11 cellular contexts compared by ENCODE assay signal in genomic region chr2:12948963-12949353, GRCh38.
DNase-seq lines count a peak whose midpoint lies in the region; ATAC-seq and TF ChIP-seq lines count a peak whose summit lies in the region.
"Had no signal": no experiment of that assay in that cellular context is flagged by ENCODE, and none has a peak within 500 bp of the region (broad histone marks: within the 10 kb centered on the region; RNA-seq: fewer than 3 reads in every experiment).

No MANE protein-coding gene starts in this region.

- intact Hi-C loops in activated B cell treated with CpG ODN at 0.5 μM for 24 hours (cut with micrococcal nuclease) = no loop called here

- no peaks in the 10 kb centered on the region for H3K79me2 ChIP-seq in DND-41 (ENCODE audit: insufficient read depth, low read length)

- no peaks in the 10 kb centered on the region for H3K36me3 ChIP-seq in DND-41 (ENCODE audit: insufficient read depth, low read length)

- DNase-seq in DND-41 = no peak
- DNase-seq in activated B cell treated with CpG ODN at 0.5 μM for 24 hours = no peak
- no peak for DNase-seq in mesenteric fat pad (ENCODE audit: low spot score)
- no peak for DNase-seq in caudate nucleus (lab: John Stamatoyannopoulos, UW)
- no peak for DNase-seq in MV-4-11 (lab: John Stamatoyannopoulos, UW)
- no peak for DNase-seq in cerebellar cortex (ENCODE audit: low spot score)
- DNase-seq: C1 segment of cervical spinal cord had no signal

- H3K27ac ChIP-seq in DND-41 (ENCODE audit: low read length) = peak overlapping the region; percentile 49
- H3K27ac ChIP-seq in caudate nucleus (ENCODE audit: low read depth, low read length) = no peak overlapping the region
- H3K27ac ChIP-seq: epithelial cell of prostate had no signal

- H3K4me3 Mint-ChIP-seq in activated B cell treated with CpG ODN at 0.5 μM for 24 hours = no peak overlapping the region
- H3K4me3 Mint-ChIP-seq: neural crest cell had no signal

- ATAC-seq in DND-41 (ENCODE audit: insufficient read depth, low read depth) (peak; percentile 43), GM18909 (IDR thresholded peaks at IDR 0.05; ENCODE audit: poor library complexity, unreplicated experiment) (peak; percentile 72), HG02938 (IDR thresholded peaks at IDR 0.05; ENCODE audit: unreplicated experiment) (peak; percentile 88), activated B cell treated with CpG ODN at 0.5 μM for 24 hours (ENCODE audit: low read depth) (peak; percentile 21)

- peaks cover 5% of the 10 kb centered on the region for H3K4me1 Mint-ChIP-seq in activated B cell treated with CpG ODN at 0.5 μM for 24 hours

- peaks cover 41% of the 10 kb centered on the region for H3K4me1 ChIP-seq in DND-41 (ENCODE audit: insufficient read depth, low read length)

- TF ChIP-seq CTCF in DND-41 (IDR thresholded peaks at IDR 0.05; ENCODE audit: borderline replicate concordance, extremely low read depth, low read length, poor library complexity, severe bottlenecking) (no peak), activated B cell treated with CpG ODN at 0.5 μM for 24 hours (IDR thresholded peaks at IDR 0.05) (no peak)

- H3K9me3 ChIP-seq in DND-41 (ENCODE audit: insufficient read depth, low read length, severe bottlenecking) = no peaks in the 10 kb centered on the region

- CTCF ChIA-PET in activated B cell treated with CpG ODN at 0.5 μM for 24 hours (lab: Charles Lee) = interaction anchor here (0.8 to 1.3 kb wide), 2 partner anchors 18 to 19 kb away, joined by 3 to 4 read pairs; no protein-coding TSS in a partner anchor

- H3K27me3 Mint-ChIP-seq in activated B cell treated with CpG ODN at 0.5 μM for 24 hours = peaks cover 18% of the 10 kb centered on the region

- no peak overlapping the region for H3K27ac Mint-ChIP-seq in activated B cell treated with CpG ODN at 0.5 μM for 24 hours

- no peak overlapping the region for H2AFZ ChIP-seq in DND-41 (ENCODE audit: low read depth, low read length)

- H3K27me3 ChIP-seq in DND-41 (ENCODE audit: insufficient read depth, low read length, poor library complexity) = no peaks in the 10 kb centered on the region

- no peaks in the 10 kb centered on the region for H4K20me1 ChIP-seq in DND-41 (ENCODE audit: insufficient read depth, low read length)

- no peaks in the 10 kb centered on the region for H3K36me3 Mint-ChIP-seq in activated B cell treated with CpG ODN at 0.5 μM for 24 hours (ENCODE audit: low read depth)

- H3K4me3 ChIP-seq in DND-41 (ENCODE audit: low read depth in 1 of 2, low read length in 2 of 2) = no peak overlapping the region

- peaks cover 4% of the 10 kb centered on the region for H3K9me3 Mint-ChIP-seq in activated B cell treated with CpG ODN at 0.5 μM for 24 hours

- peak overlapping the region; percentile 2; the same call in 1 of the 2 replicates for H3K9ac ChIP-seq in DND-41 (ENCODE audit: low read depth, low read length)

- POLR2A ChIA-PET in activated B cell treated with CpG ODN at 0.5 μM for 24 hours (lab: Charles Lee) = no interaction called here

- H3K4me2 ChIP-seq in DND-41 (ENCODE audit: insufficient read depth, low read length) = no peak overlapping the region

Comparison
In these comparisons a context has a peak if more than half of its experiments do, and no peak if none do; other contexts are left out.
1. ATAC-seq: peak in every context shown above with its lines; median percentile 88 in HG02938; 72 in GM18909; 43 in DND-41; 21 in activated B cell treated with CpG ODN at 0.5 μM for 24 hours.